ENCODE assay signal across 17 cellular contexts in the genomic region with DNA sequence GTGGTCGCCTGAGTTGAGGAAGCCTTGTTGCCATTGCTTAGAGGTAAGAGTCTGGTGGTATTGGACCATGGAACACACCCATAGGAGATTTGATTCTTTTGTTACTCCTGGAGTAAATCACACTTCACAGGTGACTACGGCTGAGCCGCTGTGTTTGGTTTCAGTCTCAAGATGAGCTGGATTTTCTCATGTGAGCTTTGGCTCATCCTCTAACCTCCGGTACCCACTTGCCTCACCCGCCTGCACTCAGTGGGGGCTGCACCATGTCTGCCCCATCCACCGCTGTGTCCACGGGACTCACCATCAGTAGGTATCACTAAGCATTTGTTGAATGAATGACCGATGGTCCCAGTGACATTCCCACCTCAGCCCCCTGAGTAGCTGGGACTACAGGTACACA. TPM values are rescaled to one million over a fixed set of nuclear protein-coding genes. Genes with fewer than 3 reads are reported as not detected.
DNase-seq lines count a peak whose midpoint lies in the region; ATAC-seq and TF ChIP-seq lines count a peak whose summit lies in the region.
"Had no signal": no experiment of that assay in that cellular context is flagged by ENCODE, and none has a peak within 500 bp of the region (broad histone marks: within the 10 kb centered on the region; RNA-seq: fewer than 3 reads in every experiment).

No MANE protein-coding gene starts in this region.

- TF ChIP-seq CTCF in GM13977 (IDR thresholded peaks at IDR 0.05; ENCODE audit: extremely low read depth, insufficient read depth, missing control alignments) (no peak), foreskin keratinocyte (conservative IDR thresholded peaks at IDR 0.05) (no peak), PC-3 (conservative IDR thresholded peaks at IDR 0.05; ENCODE audit: low read depth, low read length) (no peak)

- H3K4me3 ChIP-seq in PC-3 (ENCODE audit: low read length) = no peak overlapping the region
- H3K4me3 ChIP-seq: A549, MG63 had no signal

- CTCF ChIA-PET in PC-3 (lab: Charles Lee) = no interaction called here

- no peaks in the 10 kb centered on the region for H4K20me1 ChIP-seq in PC-3 (ENCODE audit: low read length)

- peaks cover 3% of the 10 kb centered on the region for H3K4me1 Mint-ChIP-seq in activated T-cell treated with anti-CD3 and anti-CD28 coated beads, Interleukin-2, amount 50 U/mL, for 4 hours (ENCODE audit: low read depth)
- H3K4me1 Mint-ChIP-seq: CD14-positive monocyte had no signal

- H3K9ac ChIP-seq in PC-3 (ENCODE audit: low read length) = no peak overlapping the region
- H3K9ac ChIP-seq: KMS-11 had no signal

- H3K36me3 ChIP-seq in PC-3 (ENCODE audit: low read depth, low read length) = no peaks in the 10 kb centered on the region
- H3K36me3 ChIP-seq: MG63 had no signal

- H3K4me3 Mint-ChIP-seq in activated T-cell treated with anti-CD3 and anti-CD28 coated beads, Interleukin-2, amount 50 U/mL, for 4 hours = no peak overlapping the region
- H3K4me3 Mint-ChIP-seq: CD14-positive monocyte, H9 had no signal

- ATAC-seq in activated T-cell treated with anti-CD3 and anti-CD28 coated beads, Interleukin-2, amount 50 U/mL, for 4 hours = peak; percentile 34 to 50
- peak; percentile 61 for ATAC-seq in HG03095 (IDR thresholded peaks at IDR 0.05; ENCODE audit: unreplicated experiment)
- ATAC-seq in HG03039 (IDR thresholded peaks at IDR 0.05; ENCODE audit: unreplicated experiment) = no peak
- no peak for ATAC-seq in foreskin keratinocyte
- ATAC-seq in PC-3 = no peak
- ATAC-seq: A549 had no signal

- no peaks in the 10 kb centered on the region for H3K36me3 Mint-ChIP-seq in activated T-cell treated with anti-CD3 and anti-CD28 coated beads, Interleukin-2, amount 50 U/mL, for 4 hours (ENCODE audit: insufficient read depth)
- H3K36me3 Mint-ChIP-seq: CD14-positive monocyte had no signal

- no peak overlapping the region for H3K4me2 ChIP-seq in PC-3 (ENCODE audit: low read length)
- H3K4me2 ChIP-seq: A549, KMS-11 had no signal

- intact Hi-C loops in posterior vena cava (cut with DNase I) (no loop called here), PC-3 (cut with micrococcal nuclease) (no loop called here)

- POLR2A ChIA-PET in PC-3 (lab: Charles Lee; ENCODE audit: unreplicated experiment) = no interaction called here

- in situ Hi-C loops in GM13977 (cut with MboI; ENCODE audit: low pct_unique_long_range_greater_than_20kb, low sequenced_read_pairs, unreplicated experiment) = no loop called here

- H2AFZ ChIP-seq in PC-3 (ENCODE audit: low read length) = no peak overlapping the region

- H3K9me3 Mint-ChIP-seq in activated T-cell treated with anti-CD3 and anti-CD28 coated beads, Interleukin-2, amount 50 U/mL, for 4 hours = peaks cover 7% of the 10 kb centered on the region
- H3K9me3 Mint-ChIP-seq: H9 had no signal

- H3K27me3 ChIP-seq in foreskin keratinocyte (peaks cover 18% of the 10 kb centered on the region), PC-3 (ENCODE audit: low read length) (no peaks in the 10 kb centered on the region)
- H3K27me3 ChIP-seq: MG63 had no signal

- no peaks in the 10 kb centered on the region for H3K9me2 ChIP-seq in PC-3 (replicated peaks; ENCODE audit: low read length)

- H3K27me3 Mint-ChIP-seq in activated T-cell treated with anti-CD3 and anti-CD28 coated beads, Interleukin-2, amount 50 U/mL, for 4 hours (ENCODE audit: low read depth) = peaks cover 3% of the 10 kb centered on the region

- BruUV-seq in PC-3 (replicated peaks; lab: Mats Ljungman, UMichigan) = no TSS peak

- H3K79me2 ChIP-seq in PC-3 (ENCODE audit: low read length) = no peaks in the 10 kb centered on the region

- no peaks in the 10 kb centered on the region for H3F3A ChIP-seq in PC-3 (ENCODE audit: low read length, unreplicated experiment)

- DNase-seq in activated T-cell treated with anti-CD3 and anti-CD28 coated beads, Interleukin-2, amount 50 U/mL, for 4 hours = no peak
- DNase-seq in activated T-cell treated with anti-CD3 and anti-CD28 coated beads, Interleukin-2, amount 50 U/mL, for 1 hour = no peak
- DNase-seq in GM13977 (ENCODE audit: low spot score) = peak; percentile 52
- peak; percentile 32 for DNase-seq in posterior vena cava (ENCODE audit: low spot score)
- no peak for DNase-seq in foreskin keratinocyte
- DNase-seq in PC-3 = no peak
- DNase-seq: Caco-2, H9, MG63, NCI-H1092 treated with DMSO at 0.1 percent for 48 hours, NCI-H1694, NCI-H748 treated with DMSO at 0.1 percent for 48 hours had no signal

- H3K4me1 ChIP-seq in foreskin keratinocyte (no peaks in the 10 kb centered on the region), PC-3 (ENCODE audit: insufficient read depth, low read length) (no peaks in the 10 kb centered on the region)
- H3K4me1 ChIP-seq: A549, Caco-2 had no signal

- H3K9me3 ChIP-seq in PC-3 (ENCODE audit: low read length) = no peaks in the 10 kb centered on the region
- H3K9me3 ChIP-seq: A549, Caco-2, MG63 had no signal

- H3K27ac ChIP-seq in foreskin keratinocyte (no peak overlapping the region), PC-3 (ENCODE audit: low read length) (no peak overlapping the region)
- H3K27ac ChIP-seq: A549, KMS-11 had no signal

RNA-seq across cellular contexts. Expression of a gene that starts 52.7 kb away (rescaled TPM):
- not detected for total RNA-seq in activated T-cell treated with anti-CD3 and anti-CD28 coated beads, Interleukin-2, amount 50 U/mL, for 4 hours
- total RNA-seq in posterior vena cava (not detected), foreskin keratinocyte (not detected in 2 replicates), PC-3 (2014; rRNA removed) (not detected in 2 replicates)
- not detected in 2 replicates for polyA plus RNA-seq in foreskin keratinocyte
- total RNA-seq: Caco-2, H9 had no signal
- polyA plus RNA-seq: A549, CD14-positive monocyte had no signal

RNA-seq across cellular contexts. Expression of a gene that starts 52.9 kb away (rescaled TPM):
- 10 to 100 TPM; 50.5 to 59.3 (median 51.5) TPM for total RNA-seq in activated T-cell treated with anti-CD3 and anti-CD28 coated beads, Interleukin-2, amount 50 U/mL, for 4 hours
- total RNA-seq in posterior vena cava (10 to 100 TPM; 47.4 to 49.0 TPM), foreskin keratinocyte (39.5 and 42.3 TPM in 2 replicates), PC-3 (2014; rRNA removed) (18.4 and 36.3 TPM in 2 replicates)
- polyA plus RNA-seq in foreskin keratinocyte = 6.5 and 7.3 TPM in 2 replicates

RNA-seq across cellular contexts. Expression of a gene that starts 58.3 kb away (rescaled TPM):
- total RNA-seq in activated T-cell treated with anti-CD3 and anti-CD28 coated beads, Interleukin-2, amount 50 U/mL, for 4 hours = 1 to 10 TPM; 2.7 to 3.0 (median 2.9) TPM
- 1 to 10 TPM; 5.6 to 8.0 TPM for total RNA-seq in posterior vena cava
- 2.7 and 2.8 TPM in 2 replicates for total RNA-seq in foreskin keratinocyte
- 1.8 and 2.0 TPM in 2 replicates for polyA plus RNA-seq in foreskin keratinocyte
- 2.9 and 3.7 TPM in 2 replicates for total RNA-seq in PC-3 (2014; rRNA removed)

RNA-seq across cellular contexts. Expression of a gene that starts 58.4 kb away (rescaled TPM):
- total RNA-seq in activated T-cell treated with anti-CD3 and anti-CD28 coated beads, Interleukin-2, amount 50 U/mL, for 4 hours = 100 to 1,000 TPM; 165 to 187 (median 179) TPM
- total RNA-seq in posterior vena cava (10 to 100 TPM; 16.1 to 20.5 TPM), foreskin keratinocyte (42.2 and 52.5 TPM in 2 replicates), PC-3 (2014; rRNA removed) (26.0 and 30.9 TPM in 2 replicates)
- polyA plus RNA-seq in foreskin keratinocyte = 27.3 and 34.3 TPM in 2 replicates

Comparison
In these comparisons a context has a peak if more than half of its experiments do, and no peak if none do; other contexts are left out.
1. ATAC-seq: peak in activated T-cell treated with anti-CD3 and anti-CD28 coated beads, Interleukin-2, amount 50 U/mL, for 4 hours (2 of 2) and HG03095 (single experiment); none in HG03039 (single experiment), foreskin keratinocyte (single experiment) and PC-3 (single experiment).
2. DNase-seq: peak in GM13977 (single experiment) and posterior vena cava (single experiment); none in activated T-cell treated with anti-CD3 and anti-CD28 coated beads, Interleukin-2, amount 50 U/mL, for 4 hours (single experiment), activated T-cell treated with anti-CD3 and anti-CD28 coated beads, Interleukin-2, amount 50 U/mL, for 1 hour (single experiment), foreskin keratinocyte (0 of 2) and PC-3 (single experiment).